ENCODE assay signal across 14 cellular contexts in genomic region chr19:12580180-12580694, GRCh38. TPM values are rescaled to one million over a fixed set of nuclear protein-coding genes. Genes with fewer than 3 reads are reported as not detected.
A peak's percentile ranks its signal among the peaks of the same experiment; 100 is the strongest.
DNase-seq lines count a peak whose midpoint lies in the region; ATAC-seq and TF ChIP-seq lines count a peak whose summit lies in the region.
"Had no signal": no experiment of that assay in that cellular context is flagged by ENCODE, and none has a peak within 500 bp of the region (broad histone marks: within the 10 kb centered on the region; RNA-seq: fewer than 3 reads in every experiment).

No MANE protein-coding gene starts in this region.

- no peak for TF ChIP-seq CTCF in cardiac fibroblast (IDR thresholded peaks at IDR 0.05; ENCODE audit: low read depth, low read length)

- DNase-seq in EH (ENCODE audit: low read depth): peak; percentile 82
- DNase-seq in M059J (ENCODE audit: low read depth): peak; percentile 70
- DNase-seq in cardiac fibroblast (ENCODE audit: low read depth in 2 of 2): peak; percentile 11 to 75
- peak; percentile 2 for DNase-seq in mucosa of gallbladder (ENCODE audit: low spot score)
- no peak for DNase-seq in nucleus accumbens (lab: John Stamatoyannopoulos, UW)
- DNase-seq in activated naive CD4-positive, alpha-beta T cell (lab: John Stamatoyannopoulos, UW): no peak
- DNase-seq: cortex of kidney; NCI-H1105 treated with DMSO at 0.1 percent for 48 hours; NCI-H526 treated with DMSO at 0.1 percent for 48 hours; retina; stimulated activated CD4-positive, alpha-beta T cell treated with anti-CD3 and anti-CD28 coated beads, Interleukin-4, amount 100 ng/mL, for 24 hours; stimulated activated naive B cell treated with anti-CD40 and anti-IgM and Interleukin-4, amounts not matched to agents 10 μg/mL and 1 μg/mL and 100 μg/mL, for 72 hours had no signal

- ATAC-seq in HG03196 (IDR thresholded peaks at IDR 0.05; ENCODE audit: unreplicated experiment) (no peak), HG03025 (IDR thresholded peaks at IDR 0.05; ENCODE audit: low FRiP score, unreplicated experiment) (no peak)
- ATAC-seq: stimulated activated naive B cell treated with anti-CD40 and anti-IgM and Interleukin-4, amounts not matched to agents 10 μg/mL and 1 μg/mL and 100 μg/mL, for 72 hours had no signal

- no peak overlapping the region for H3K4me3 ChIP-seq in cardiac fibroblast (replicated peaks in 1 of 2; ENCODE audit: low read depth in 2 of 2, low read length in 2 of 2)

RNA-seq across cellular contexts. Expression of gene ZNF564, which starts 29.0 kb away (rescaled TPM):
- total RNA-seq in M059J (2014; rRNA removed; shearing (Covaris generic)): 4.5 and 8.7 TPM in 2 replicates
- 13.9 TPM for total RNA-seq in mucosa of gallbladder

RNA-seq across cellular contexts. Expression of gene ZNF490, which starts 30.4 kb away (rescaled TPM):
- 6.3 and 7.9 TPM in 2 replicates for total RNA-seq in M059J (2014; rRNA removed; shearing (Covaris generic))
- total RNA-seq in mucosa of gallbladder: 15.6 TPM

RNA-seq across cellular contexts. Expression of gene ZNF791, which starts 30.5 kb away (rescaled TPM):
- total RNA-seq in M059J (2014; rRNA removed; shearing (Covaris generic)): 12.8 and 27.7 TPM in 2 replicates
- 27.1 TPM for total RNA-seq in mucosa of gallbladder

Comparison
In these comparisons a context has a peak if more than half of its experiments do, and no peak if none do; other contexts are left out.
1. DNase-seq: peak in EH (single experiment), M059J (single experiment), cardiac fibroblast (2 of 2) and mucosa of gallbladder (single experiment); none in nucleus accumbens (0 of 56) and activated naive CD4-positive, alpha-beta T cell (0 of 4).